Comparison of ENCODE assay signal across 8 cellular contexts in genomic region chr16:66928702-66929388, GRCh38. TPM values are rescaled to one million over a fixed set of nuclear protein-coding genes. Genes with fewer than 3 reads are reported as not detected.
DNase-seq lines count a peak whose midpoint lies in the region; ATAC-seq and TF ChIP-seq lines count a peak whose summit lies in the region.

No MANE protein-coding gene starts in this region.

- TF ChIP-seq CTCF in adrenal gland (IDR thresholded peaks at IDR 0.05) = peak in 5 of 6 experiments; percentile 25 to 51 (median 47)
- no peak for TF ChIP-seq CTCF in mucosa of descending colon (IDR thresholded peaks at IDR 0.05)

- WGBS in adrenal gland, 4 donors = 74 to 83% (median 80%) methylated on average over 9 to 10 of the region's 10 CpGs

- no peaks in the 10 kb centered on the region for H3K27me3 ChIP-seq in adrenal gland

- peak overlapping the region in 4 of 5 donors; percentile 0 to 70 (median 52) for H3K27ac ChIP-seq in adrenal gland

- no peaks in the 10 kb centered on the region for H3K9me3 ChIP-seq in adrenal gland (replicated peaks in 1 of 3)
- no peaks in the 10 kb centered on the region for H3K9me3 ChIP-seq in mucosa of descending colon

- intact Hi-C loops in adrenal gland (cut with DNase I) = no loop called here
- intact Hi-C loops in mucosa of descending colon (cut with DNase I, micrococcal nuclease) = loop anchor here in 1 of 2 donors (5.0 kb wide), 1 partner anchor 37 kb away; no protein-coding TSS in a partner anchor

- TF ChIP-seq POLR2A in adrenal gland (IDR thresholded peaks at IDR 0.05) = no peak

- peaks cover 29 to 43% of the 10 kb centered on the region in 2 donors for H3K4me1 ChIP-seq in adrenal gland (replicated peaks in 1 of 2)
- H3K4me1 ChIP-seq in mucosa of descending colon (ENCODE audit: low read depth) = peaks cover 21% of the 10 kb centered on the region

- peak; percentile 63 for DNase-seq in Daoy (ENCODE audit: low read depth)
- DNase-seq in Kasumi-1 (lab: John Stamatoyannopoulos, UW) = peak; percentile 19 to 24
- peak in 2 of 7 donors; percentile 42 to 58 for DNase-seq in adrenal gland
- DNase-seq in mucosa of descending colon = peak in 1 of 3 donors; percentile 53
- no peak for DNase-seq in AG08396 (ENCODE audit: low spot score)
- DNase-seq in SK-N-DZ (ENCODE audit: low spot score) = no peak

- H3K36me3 ChIP-seq in adrenal gland (replicated peaks in 1 of 2) (no peaks in the 10 kb centered on the region), mucosa of descending colon (ENCODE audit: low read depth) (no peaks in the 10 kb centered on the region)

- ATAC-seq in mucosa of descending colon (peak; percentile 10), HG02610 (IDR thresholded peaks at IDR 0.05; ENCODE audit: unreplicated experiment) (no peak), HG02840 (IDR thresholded peaks at IDR 0.05; ENCODE audit: low FRiP score, unreplicated experiment) (no peak)

- no peak overlapping the region for H3K4me3 ChIP-seq in adrenal gland
- no peak overlapping the region for H3K4me3 ChIP-seq in mucosa of descending colon

RNA-seq across cellular contexts. Expression of gene RRAD, which starts 3.5 kb away (rescaled TPM):
- 24.3 and 27.7 TPM in 2 replicates for total RNA-seq in Daoy (2014; rRNA removed; shearing (Covaris generic))
- 10 to 100 TPM in 5 of 8 donors, 1 to 10 TPM in 3; 6.3 to 46.1 (median 18.0) TPM for total RNA-seq in adrenal gland
- polyA plus RNA-seq in adrenal gland = 10 to 100 TPM in 2 of 3 donors, under 1 TPM in 1; 0.66 to 52.5 (median 15.6) TPM
- total RNA-seq in mucosa of descending colon = 10 to 100 TPM in 1 of 3 donors, 1 to 10 TPM in 2; 1.3 to 11.6 (median 1.3) TPM
- 0.12 TPM in 1 of 2 replicates, not detected in the other for polyA plus RNA-seq in SK-N-DZ (2014; cell fraction: cytosol; rRNA removed)
- polyA plus RNA-seq in SK-N-DZ (2014; cell fraction: nucleus; rRNA removed) = 0.26 TPM in 1 of 2 replicates, not detected in the other

RNA-seq across cellular contexts. Expression of gene CIAO2B, which starts 5.4 kb away (rescaled TPM):
- 127 and 129 TPM in 2 replicates for total RNA-seq in Daoy (2014; rRNA removed; shearing (Covaris generic))
- total RNA-seq in adrenal gland (100 to 1,000 TPM in 2 of 8 donors, 10 to 100 TPM in 6; 80.7 to 177 (median 92.2) TPM), mucosa of descending colon (10 to 100 TPM; 72.5 to 78.1 (median 76.5) TPM)
- 100 to 1,000 TPM; 137 to 258 (median 141) TPM for polyA plus RNA-seq in adrenal gland
- polyA plus RNA-seq in SK-N-DZ (2014; cell fraction: cytosol; rRNA removed) = 174 and 182 TPM in 2 replicates
- 92.7 and 156 TPM in 2 replicates for polyA plus RNA-seq in SK-N-DZ (2014; cell fraction: nucleus; rRNA removed)

RNA-seq across cellular contexts. Expression of gene CES2, which starts 6.5 kb away (rescaled TPM):
- 10.3 and 12.0 TPM in 2 replicates for total RNA-seq in Daoy (2014; rRNA removed; shearing (Covaris generic))
- 100 to 1,000 TPM in 1 of 8 donors, 10 to 100 TPM in 7; 79.6 to 133 (median 90.5) TPM for total RNA-seq in adrenal gland
- polyA plus RNA-seq in adrenal gland = 100 to 1,000 TPM in 1 of 3 donors, 10 to 100 TPM in 2; 28.8 to 119 (median 57.8) TPM
- 100 to 1,000 TPM; 180 to 566 (median 456) TPM for total RNA-seq in mucosa of descending colon
- 17.0 and 20.9 TPM in 2 replicates for polyA plus RNA-seq in SK-N-DZ (2014; cell fraction: cytosol; rRNA removed)
- 9.2 and 10.9 TPM in 2 replicates for polyA plus RNA-seq in SK-N-DZ (2014; cell fraction: nucleus; rRNA removed)

RNA-seq across cellular contexts. Expression of gene CDH16, which starts 10.2 kb away (rescaled TPM):
- not detected in 2 replicates for total RNA-seq in Daoy (2014; rRNA removed; shearing (Covaris generic))
- total RNA-seq in adrenal gland (under 1 TPM in 1 of 8 donors, not detected in 7; 0.69 TPM), mucosa of descending colon (under 1 TPM; 0.13 to 0.78 (median 0.72) TPM)
- not detected for polyA plus RNA-seq in adrenal gland
- polyA plus RNA-seq in SK-N-DZ (2014; cell fraction: cytosol; rRNA removed) = not detected in 2 replicates
- not detected in 2 replicates for polyA plus RNA-seq in SK-N-DZ (2014; cell fraction: nucleus; rRNA removed)

RNA-seq across cellular contexts. Expression of gene CES3, which starts 32.2 kb away (rescaled TPM):
- 0.29 TPM in 1 of 2 replicates, not detected in the other for total RNA-seq in Daoy (2014; rRNA removed; shearing (Covaris generic))
- total RNA-seq in adrenal gland (1 to 10 TPM in 4 of 8 donors, under 1 TPM in 3, not detected in 1; 0.23 to 1.7 (median 1.3) TPM), mucosa of descending colon (100 to 1,000 TPM in 2 of 3 donors, 10 to 100 TPM in 1; 86.5 to 264 (median 199) TPM)
- polyA plus RNA-seq in adrenal gland = under 1 TPM; 0.22 to 0.67 (median 0.48) TPM
- 2.1 and 2.2 TPM in 2 replicates for polyA plus RNA-seq in SK-N-DZ (2014; cell fraction: cytosol; rRNA removed)
- polyA plus RNA-seq in SK-N-DZ (2014; cell fraction: nucleus; rRNA removed) = 9.9 and 12.0 TPM in 2 replicates

Comparison
In these comparisons a context has a peak if more than half of its experiments do, and no peak if none do; other contexts are left out.
1. DNase-seq: peak in Daoy (single experiment) and Kasumi-1 (2 of 2); none in AG08396 (single experiment) and SK-N-DZ (single experiment).